22 cellular contexts compared by ENCODE assay signal in the genomic region with DNA sequence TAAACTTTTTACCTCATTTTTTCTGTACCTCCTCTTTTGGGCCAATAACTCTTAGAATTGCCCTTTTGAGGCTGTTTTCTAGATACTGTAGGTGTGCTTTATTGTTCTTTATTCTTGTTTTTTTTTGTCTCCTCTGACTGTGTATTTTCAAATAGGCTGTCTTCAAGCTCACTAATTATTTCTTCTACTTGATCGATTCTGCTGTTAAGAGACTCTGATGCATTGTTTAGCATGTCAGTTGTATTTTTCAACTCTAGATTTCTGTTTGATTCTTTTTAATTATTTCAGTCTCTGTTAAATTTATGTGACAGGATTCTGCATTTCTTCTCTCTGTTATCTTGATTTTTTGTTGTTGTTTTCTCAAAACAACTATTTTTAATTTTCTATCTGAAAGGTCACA.
DNase-seq lines count a peak whose midpoint lies in the region; ATAC-seq, FAIRE-seq and TF ChIP-seq lines count a peak whose summit lies in the region.
"Had no signal": no experiment of that assay in that cellular context is flagged by ENCODE, and none has a peak within 500 bp of the region (broad histone marks: within the 10 kb centered on the region; RNA-seq: fewer than 3 reads in every experiment).

No MANE protein-coding gene starts in this region.

- H3K9me3 ChIP-seq in HepG2 (ENCODE audit: low read length) = no peaks in the 10 kb centered on the region
- peaks cover 0 to 3% (median 0%) of the 10 kb centered on the region in 4 donors for H3K9me3 ChIP-seq in right lobe of liver
- no peaks in the 10 kb centered on the region for H3K9me3 ChIP-seq in HEK293 (ENCODE audit: control insufficient read depth, insufficient read depth, low read depth, low read length)
- H3K9me3 ChIP-seq: BE2C had no signal

- TF ChIP-seq EP300 in HepG2 (IDR thresholded peaks at IDR 0.05; ENCODE audit: low read depth in 2 of 2, low read length in 2 of 2) = no peak
- TF ChIP-seq EP300 in HepG2 (CRISPR knock-in tag; IDR thresholded peaks at IDR 0.05; ENCODE audit: borderline replicate concordance) = no peak

- no peak for FAIRE-seq in HepG2 (lab: Jason Lieb, UNC)
- FAIRE-seq: A204.1, D721Med, G401.6, GM12891, GM19239 had no signal

- no peaks in the 10 kb centered on the region for H4K20me1 ChIP-seq in HepG2 (ENCODE audit: insufficient read depth, low read length)
- H4K20me1 ChIP-seq: BLaER1 had no signal

- H3K27ac ChIP-seq in HepG2 (ENCODE audit: extremely low read length, insufficient read depth, low read length) (no peak overlapping the region), right lobe of liver (no peak overlapping the region), HEK293 (ENCODE audit: extremely low read depth, low read depth, low read length) (no peak overlapping the region)
- H3K27ac ChIP-seq: BLaER1 had no signal

- no peaks in the 10 kb centered on the region for H3K27me3 ChIP-seq in HepG2 (ENCODE audit: control insufficient read depth in 1 of 2, insufficient read depth in 2 of 2, low read length in 2 of 2)
- no peaks in the 10 kb centered on the region for H3K27me3 ChIP-seq in right lobe of liver
- H3K27me3 ChIP-seq: BE2C, BLaER1 had no signal

- DNase-seq in HepG2 (ENCODE audit: low spot score) = no peak
- DNase-seq in right lobe of liver = no peak
- no peak for DNase-seq in NAMALWA (ENCODE audit: low spot score)
- no peak for DNase-seq in GM19240 (ENCODE audit: insufficient read length, low spot score)
- DNase-seq: 8988T; ACHN; BE2C; C1 segment of cervical spinal cord; Calu3; CD4-positive, alpha-beta memory T cell; CD4-positive, CD25-positive, alpha-beta regulatory T cell; CD8-positive, alpha-beta memory T cell; COR-L47; DMS79 treated with DMSO at 0.1 percent for 48 hours; GF-D8 had no signal

- H3K4me3 ChIP-seq in HepG2 (replicated peaks in 1 of 3; ENCODE audit: insufficient read depth in 1 of 3, low read depth in 2 of 3, low read length in 3 of 3) (no peak overlapping the region), right lobe of liver (no peak overlapping the region), HEK293 (ENCODE audit: low read depth, low read length) (no peak overlapping the region)
- H3K4me3 ChIP-seq: BLaER1 had no signal

- H3K36me3 ChIP-seq in HepG2 (replicated peaks in 1 of 2; ENCODE audit: control insufficient read depth in 1 of 2, insufficient read depth in 2 of 2, low read length in 2 of 2) = peaks cover 0 to 3% of the 10 kb centered on the region in 2 experiments; a peak in 1 of 5 replicates
- peaks cover 0 to 2% (median 0%) of the 10 kb centered on the region in 4 donors for H3K36me3 ChIP-seq in right lobe of liver
- no peaks in the 10 kb centered on the region for H3K36me3 ChIP-seq in HEK293 (ENCODE audit: control insufficient read depth in 2 of 2, insufficient read depth in 1 of 2, low read length in 2 of 2)

- no peak overlapping the region for H3K9ac ChIP-seq in HepG2 (ENCODE audit: insufficient read depth, low read depth, low read length)
- H3K9ac ChIP-seq: BLaER1 had no signal

- H3K4me1 ChIP-seq in HepG2 (ENCODE audit: insufficient read depth, low read length) = no peaks in the 10 kb centered on the region
- H3K4me1 ChIP-seq in right lobe of liver = no peaks in the 10 kb centered on the region
- H3K4me1 ChIP-seq in HEK293 (ENCODE audit: control insufficient read depth, insufficient read depth, low read length) = no peaks in the 10 kb centered on the region
- H3K4me1 ChIP-seq: BE2C, BLaER1 had no signal

- no peak overlapping the region for H3K4me2 ChIP-seq in HepG2 (ENCODE audit: low read depth, low read length)
- H3K4me2 ChIP-seq: BLaER1 had no signal

- POLR2A ChIA-PET in HepG2 (lab: Yijun Ruan, JAX) (no interaction called here), HEK293 (lab: Yijun Ruan, JAX) (no interaction called here)

- CTCF ChIA-PET in HepG2 (lab: Yijun Ruan, JAX; ENCODE audit: low intra/inter-chr PET ratio, low total read pairs) (no interaction called here), HEK293 (lab: Yijun Ruan, JAX) (interaction anchor here (0.6 kb wide), 1 partner anchor 206 kb away, joined by 3 read pairs; no protein-coding TSS in a partner anchor)

- intact Hi-C loops in HepG2 (cut with micrococcal nuclease; ENCODE audit: unreplicated experiment) = no loop called here
- intact Hi-C loops in right lobe of liver (cut with DNase I) = no loop called here

- no peaks in the 10 kb centered on the region for H3K79me2 ChIP-seq in HepG2 (ENCODE audit: insufficient read depth, low read length)

- no TSS peak for BruUV-seq in HepG2 (replicated peaks; lab: Mats Ljungman, UMichigan)

- TF ChIP-seq CTCF in HepG2 (CRISPR knock-in tag; IDR thresholded peaks at IDR 0.05) = no peak
- no peak for TF ChIP-seq CTCF in right lobe of liver (IDR thresholded peaks at IDR 0.05)
- TF ChIP-seq CTCF in HEK293 (tag by site-specific recombination; IDR thresholded peaks at IDR 0.05) = no peak

- ATAC-seq in HepG2 = no peak
- ATAC-seq in right lobe of liver = no peak

- no peak overlapping the region for H2AFZ ChIP-seq in HepG2 (ENCODE audit: low read length)

- in situ Hi-C loops in HepG2 (cut with HindIII; ENCODE audit: extremely low pct_ligation_motif_present, low pct_unique_long_range_greater_than_20kb) = no loop called here

- 98% methylated on average over 1 of the region's 1 CpG for WGBS in HepG2 (ENCODE audit: low lambda C conversion rate)
- 100% methylated on average over 1 of the region's 1 CpG for WGBS in right lobe of liver (ENCODE audit: insufficient coverage, low coverage, low lambda C conversion rate, missing lambda C conversion rate)

- no peak for TF ChIP-seq RAD21 in HepG2 (CRISPR knock-in tag; IDR thresholded peaks at IDR 0.05)

- no peak for TF ChIP-seq POLR2A in HepG2 (IDR thresholded peaks at IDR 0.05; ENCODE audit: insufficient read depth in 1 of 2, low read depth in 2 of 2, low read length in 2 of 2)
- TF ChIP-seq POLR2A in right lobe of liver (IDR thresholded peaks at IDR 0.05) = no peak

TF ChIP-seq in HepG2, 621 proteins besides CTCF, POLR2A, EP300 and RAD21:
- TF ChIP-seq NRL (CRISPR knock-in tag; IDR thresholded peaks at IDR 0.05; ENCODE audit: borderline replicate concordance) (no peak), ZNF160 (CRISPR knock-in tag; IDR thresholded peaks at IDR 0.05) (peak; percentile 74; the same call in 1 of the 2 replicates)

TF ChIP-seq in HEK293, 187 proteins besides CTCF, POLR2A, EP300 and RAD21:
- TF ChIP-seq EGR2 (tag by site-specific recombination; IDR thresholded peaks at IDR 0.05; ENCODE audit: low read depth) = no peak
- peak; percentile 64 for TF ChIP-seq SETDB1 (IDR thresholded peaks at IDR 0.05; ENCODE audit: insufficient read length, low read length)
- no peak for TF ChIP-seq ZBTB21 (tag by site-specific recombination; IDR thresholded peaks at IDR 0.05)
